ENCODE assay signal across 1 cellular context in the genomic region with DNA sequence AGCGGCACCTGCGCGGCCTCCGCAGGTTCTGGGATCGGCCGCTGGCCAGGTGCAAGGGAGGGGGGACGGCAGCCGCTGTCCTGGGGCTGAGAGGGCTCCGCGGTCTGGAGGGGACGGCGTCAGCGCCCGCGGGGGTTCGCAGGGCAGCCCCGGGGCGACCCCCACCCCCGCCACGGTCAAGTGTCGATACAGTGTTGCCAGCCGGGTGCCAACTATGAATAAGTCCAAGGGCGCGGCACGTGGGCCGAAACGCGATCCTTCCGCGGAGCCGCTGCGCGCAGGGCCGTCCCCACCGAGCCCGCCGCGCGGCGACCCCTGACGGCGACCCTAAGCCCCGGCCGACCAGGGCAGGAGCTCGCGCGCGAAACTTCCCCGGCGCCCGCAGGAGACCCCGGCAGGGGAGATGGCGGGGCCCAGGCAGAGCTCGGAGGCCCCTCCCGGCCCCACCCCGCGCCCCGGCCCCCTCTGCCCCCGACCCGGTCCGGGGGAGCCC.
TF ChIP-seq lines count a peak whose summit lies in the region.

No MANE protein-coding gene starts in this region.

TF ChIP-seq in GM12878, 131 proteins besides CTCF, POLR2A, EP300 and RAD21 (continued from another document and continues in another):
- TF ChIP-seq, protein P1, sequence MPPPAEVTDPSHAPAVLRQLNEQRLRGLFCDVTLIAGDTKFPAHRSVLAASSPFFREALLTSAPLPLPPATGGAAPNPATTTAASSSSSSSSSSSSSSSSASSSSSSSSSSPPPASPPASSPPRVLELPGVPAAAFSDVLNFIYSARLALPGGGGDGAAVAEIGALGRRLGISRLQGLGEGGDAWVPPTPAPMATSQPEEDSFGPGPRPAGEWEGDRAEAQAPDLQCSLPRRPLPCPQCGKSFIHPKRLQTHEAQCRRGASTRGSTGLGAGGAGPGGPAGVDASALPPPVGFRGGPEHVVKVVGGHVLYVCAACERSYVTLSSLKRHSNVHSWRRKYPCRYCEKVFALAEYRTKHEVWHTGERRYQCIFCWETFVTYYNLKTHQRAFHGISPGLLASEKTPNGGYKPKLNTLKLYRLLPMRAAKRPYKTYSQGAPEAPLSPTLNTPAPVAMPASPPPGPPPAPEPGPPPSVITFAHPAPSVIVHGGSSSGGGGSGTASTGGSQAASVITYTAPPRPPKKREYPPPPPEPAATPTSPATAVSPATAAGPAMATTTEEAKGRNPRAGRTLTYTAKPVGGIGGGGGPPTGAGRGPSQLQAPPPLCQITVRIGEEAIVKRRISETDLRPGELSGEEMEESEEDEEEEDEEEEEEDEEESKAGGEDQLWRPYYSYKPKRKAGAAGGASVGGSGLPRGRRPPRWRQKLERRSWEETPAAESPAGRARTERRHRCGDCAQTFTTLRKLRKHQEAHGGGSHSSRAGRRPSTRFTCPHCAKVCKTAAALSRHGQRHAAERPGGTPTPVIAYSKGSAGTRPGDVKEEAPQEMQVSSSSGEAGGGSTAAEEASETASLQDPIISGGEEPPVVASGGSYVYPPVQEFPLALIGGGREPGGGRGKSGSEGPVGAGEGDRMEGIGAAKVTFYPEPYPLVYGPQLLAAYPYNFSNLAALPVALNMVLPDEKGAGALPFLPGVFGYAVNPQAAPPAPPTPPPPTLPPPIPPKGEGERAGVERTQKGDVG (CRISPR knock-in tag; IDR thresholded peaks at IDR 0.05): no peak
- TF ChIP-seq MYB (IDR thresholded peaks at IDR 0.05; ENCODE audit: borderline replicate concordance, low read depth, low read length): no peak
- TF ChIP-seq RB1 (IDR thresholded peaks at IDR 0.05; ENCODE audit: borderline replicate concordance): peak; percentile 65; the same call in 1 of the 2 replicates
- peak; percentile 98 for TF ChIP-seq GATAD2B (conservative IDR thresholded peaks at IDR 0.05; ENCODE audit: low read depth)
- no peak for TF ChIP-seq ZBTB33 (IDR thresholded peaks at IDR 0.05)
- TF ChIP-seq POU2F2 (IDR thresholded peaks at IDR 0.05; ENCODE audit: borderline replicate concordance, low read depth, low read length): no peak
- no peak for TF ChIP-seq MLLT1 (IDR thresholded peaks at IDR 0.05)
- peak; percentile 24 for TF ChIP-seq MEF2B (IDR thresholded peaks at IDR 0.05; ENCODE audit: partially characterized antibody, poor library complexity, severe bottlenecking)
- no peak; the same call in 1 of the 2 replicates for TF ChIP-seq CREM (IDR thresholded peaks at IDR 0.05; ENCODE audit: low read depth)
- 0 out of 2 replicates have a peak, but pooled peaks have one; percentile 31 for TF ChIP-seq ZNF217 (IDR thresholded peaks at IDR 0.05)
- TF ChIP-seq, protein P2, sequence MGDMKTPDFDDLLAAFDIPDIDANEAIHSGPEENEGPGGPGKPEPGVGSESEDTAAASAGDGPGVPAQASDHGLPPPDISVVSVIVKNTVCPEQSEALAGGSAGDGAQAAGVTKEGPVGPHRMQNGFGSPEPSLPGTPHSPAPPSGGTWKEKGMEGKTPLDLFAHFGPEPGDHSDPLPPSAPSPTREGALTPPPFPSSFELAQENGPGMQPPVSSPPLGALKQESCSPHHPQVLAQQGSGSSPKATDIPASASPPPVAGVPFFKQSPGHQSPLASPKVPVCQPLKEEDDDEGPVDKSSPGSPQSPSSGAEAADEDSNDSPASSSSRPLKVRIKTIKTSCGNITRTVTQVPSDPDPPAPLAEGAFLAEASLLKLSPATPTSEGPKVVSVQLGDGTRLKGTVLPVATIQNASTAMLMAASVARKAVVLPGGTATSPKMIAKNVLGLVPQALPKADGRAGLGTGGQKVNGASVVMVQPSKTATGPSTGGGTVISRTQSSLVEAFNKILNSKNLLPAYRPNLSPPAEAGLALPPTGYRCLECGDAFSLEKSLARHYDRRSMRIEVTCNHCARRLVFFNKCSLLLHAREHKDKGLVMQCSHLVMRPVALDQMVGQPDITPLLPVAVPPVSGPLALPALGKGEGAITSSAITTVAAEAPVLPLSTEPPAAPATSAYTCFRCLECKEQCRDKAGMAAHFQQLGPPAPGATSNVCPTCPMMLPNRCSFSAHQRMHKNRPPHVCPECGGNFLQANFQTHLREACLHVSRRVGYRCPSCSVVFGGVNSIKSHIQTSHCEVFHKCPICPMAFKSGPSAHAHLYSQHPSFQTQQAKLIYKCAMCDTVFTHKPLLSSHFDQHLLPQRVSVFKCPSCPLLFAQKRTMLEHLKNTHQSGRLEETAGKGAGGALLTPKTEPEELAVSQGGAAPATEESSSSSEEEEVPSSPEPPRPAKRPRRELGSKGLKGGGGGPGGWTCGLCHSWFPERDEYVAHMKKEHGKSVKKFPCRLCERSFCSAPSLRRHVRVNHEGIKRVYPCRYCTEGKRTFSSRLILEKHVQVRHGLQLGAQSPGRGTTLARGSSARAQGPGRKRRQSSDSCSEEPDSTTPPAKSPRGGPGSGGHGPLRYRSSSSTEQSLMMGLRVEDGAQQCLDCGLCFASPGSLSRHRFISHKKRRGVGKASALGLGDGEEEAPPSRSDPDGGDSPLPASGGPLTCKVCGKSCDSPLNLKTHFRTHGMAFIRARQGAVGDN (IDR thresholded peaks at IDR 0.05): peak; percentile 68
- TF ChIP-seq YBX1 (IDR thresholded peaks at IDR 0.05): no peak
- TF ChIP-seq ATF3 (IDR thresholded peaks at IDR 0.05; ENCODE audit: borderline replicate concordance, extremely low read depth, low read depth, low read length): no peak
- TF ChIP-seq EGR1 (IDR thresholded peaks at IDR 0.05; ENCODE audit: borderline replicate concordance in 1 of 2, low read depth in 2 of 2, low read length in 2 of 2): peak in 1 of 2 experiments; percentile 22; a peak in 1 of 3 replicates
- no peak for TF ChIP-seq ZBTB40 (IDR thresholded peaks at IDR 0.05; ENCODE audit: borderline replicate concordance)
- no peak for TF ChIP-seq SMAD5 (IDR thresholded peaks at IDR 0.05; ENCODE audit: low read depth)
- no peak for TF ChIP-seq PML (IDR thresholded peaks at IDR 0.05; ENCODE audit: low read length)
- TF ChIP-seq DPF2 (IDR thresholded peaks at IDR 0.05): peak; percentile 72
- 0 out of 2 replicates have a peak, but pooled peaks have one; percentile 47 for TF ChIP-seq SMARCA5 (IDR thresholded peaks at IDR 0.05)
- TF ChIP-seq, protein P3, sequence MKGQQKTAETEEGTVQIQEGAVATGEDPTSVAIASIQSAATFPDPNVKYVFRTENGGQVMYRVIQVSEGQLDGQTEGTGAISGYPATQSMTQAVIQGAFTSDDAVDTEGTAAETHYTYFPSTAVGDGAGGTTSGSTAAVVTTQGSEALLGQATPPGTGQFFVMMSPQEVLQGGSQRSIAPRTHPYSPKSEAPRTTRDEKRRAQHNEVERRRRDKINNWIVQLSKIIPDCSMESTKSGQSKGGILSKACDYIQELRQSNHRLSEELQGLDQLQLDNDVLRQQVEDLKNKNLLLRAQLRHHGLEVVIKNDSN (IDR thresholded peaks at IDR 0.05; ENCODE audit: borderline replicate concordance, extremely low read length, insufficient read depth, low read depth, low read length): peak; percentile 58
- TF ChIP-seq NR2C1 (IDR thresholded peaks at IDR 0.05): 0 out of 2 replicates have a peak, but pooled peaks have one; percentile 32
- peak; percentile 56; the same call in 1 of the 2 replicates for TF ChIP-seq LARP7 (IDR thresholded peaks at IDR 0.05)
- TF ChIP-seq ETV6 (conservative IDR thresholded peaks at IDR 0.05 in 1 of 2, IDR thresholded peaks at IDR 0.05 in 1 of 2; ENCODE audit: borderline replicate concordance in 1 of 2, low read depth in 1 of 2): no peak
- TF ChIP-seq TARDBP (IDR thresholded peaks at IDR 0.05; ENCODE audit: borderline replicate concordance): no peak
- peak; percentile 87 for TF ChIP-seq BACH1 (IDR thresholded peaks at IDR 0.05; ENCODE audit: borderline replicate concordance)
- TF ChIP-seq RFX5 (IDR thresholded peaks at IDR 0.05; ENCODE audit: low read depth, low read length): no peak
- TF ChIP-seq KAT2A (conservative IDR thresholded peaks at IDR 0.05; ENCODE audit: control insufficient read depth, low read depth, low read length): no peak
- no peak for TF ChIP-seq ZNF384 (IDR thresholded peaks at IDR 0.05; ENCODE audit: borderline replicate concordance, low read depth, low read length)
- TF ChIP-seq NR2F1 (conservative IDR thresholded peaks at IDR 0.05): peak; percentile 89
- TF ChIP-seq SIN3A (IDR thresholded peaks at IDR 0.05; ENCODE audit: low read depth, low read length): no peak
- peak; percentile 48; the same call in 1 of the 2 replicates for TF ChIP-seq ZNF207 (IDR thresholded peaks at IDR 0.05; ENCODE audit: borderline replicate concordance)
- TF ChIP-seq SREBF1 (IDR thresholded peaks at IDR 0.05; ENCODE audit: low read length): no peak
- TF ChIP-seq, protein P4, sequence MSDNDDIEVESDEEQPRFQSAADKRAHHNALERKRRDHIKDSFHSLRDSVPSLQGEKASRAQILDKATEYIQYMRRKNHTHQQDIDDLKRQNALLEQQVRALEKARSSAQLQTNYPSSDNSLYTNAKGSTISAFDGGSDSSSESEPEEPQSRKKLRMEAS (IDR thresholded peaks at IDR 0.05; ENCODE audit: low read depth, low read length): 0 out of 2 replicates have a peak, but pooled peaks have one; percentile 20
- no peak for TF ChIP-seq CHD4 (IDR thresholded peaks at IDR 0.05)
- TF ChIP-seq NR2C2 (IDR thresholded peaks at IDR 0.05; ENCODE audit: borderline replicate concordance, control insufficient read depth, insufficient read length, low read depth): no peak
- no peak for TF ChIP-seq STAT1 (conservative IDR thresholded peaks at IDR 0.05)
- peak; percentile 78; the same call in 1 of the 2 replicates for TF ChIP-seq TCF3 (IDR thresholded peaks at IDR 0.05; ENCODE audit: borderline replicate concordance, insufficient read depth, low read depth, low read length)
- no peak for TF ChIP-seq SMAD1 (IDR thresholded peaks at IDR 0.05; ENCODE audit: low read depth, partially characterized antibody)
- TF ChIP-seq SUPT20H (IDR thresholded peaks at IDR 0.05; ENCODE audit: borderline replicate concordance, control insufficient read depth, low read depth, low read length): no peak
- peak; percentile 28 for TF ChIP-seq MYC (IDR thresholded peaks at IDR 0.05; ENCODE audit: insufficient read depth, insufficient read length, insufficient replicate concordance, low read length, severe bottlenecking)
- TF ChIP-seq JUND (IDR thresholded peaks at IDR 0.05; ENCODE audit: low read depth, low read length): no peak
- no peak for TF ChIP-seq CBX5 (IDR thresholded peaks at IDR 0.05; ENCODE audit: low read depth)
- TF ChIP-seq NFYA (IDR thresholded peaks at IDR 0.05; ENCODE audit: borderline replicate concordance, low read depth, low read length): no peak
- TF ChIP-seq MTA3 (IDR thresholded peaks at IDR 0.05; ENCODE audit: borderline replicate concordance, low read length): no peak
- no peak for TF ChIP-seq HDAC2 (IDR thresholded peaks at IDR 0.05)
